In genomic region chr9:68562456-68562855, GRCh38 we compare ENCODE assay signal across 22 cellular contexts. TPM values are rescaled to one million over a fixed set of nuclear protein-coding genes. Genes with fewer than 3 reads are reported as not detected.
"Had no signal": no experiment of that assay in that cellular context is flagged by ENCODE, and none has a peak within 500 bp of the region (broad histone marks: within the 10 kb centered on the region; RNA-seq: fewer than 3 reads in every experiment).

No MANE protein-coding gene starts in this region.

- H3K27me3 ChIP-seq: brain microvascular endothelial cell had no signal

- H3K36me3 ChIP-seq: brain microvascular endothelial cell, cardiac muscle cell had no signal

- H3K4me3 Mint-ChIP-seq: activated B cell treated with CpG ODN at 0.5 μM for 24 hours; activated CD4-positive, alpha-beta memory T cell treated with anti-CD3 and anti-CD28 coated beads for 36 hours; activated CD4-positive, alpha-beta T cell treated with anti-CD3 and anti-CD28 coated beads, Interleukin-2, amount 10 ng/mL, durations not matched to agents 7 days and 5 days; activated naive CD4-positive, alpha-beta T cell treated with anti-CD3 and anti-CD28 coated beads for 36 hours; activated naive CD8-positive, alpha-beta T cell; activated T-cell treated with anti-CD3 and anti-CD28 coated beads, Interleukin-2, amount 50 U/mL, for 4 hours; T-helper 1 cell treated with Interleukin-12 subunit alpha and Interleukin-12 subunit beta and Interleukin-4 antibody, amounts not matched to agents 30 μg/mL and 1 μg/mL, for 36 hours had no signal

- H3K27ac ChIP-seq: brain microvascular endothelial cell, cardiac muscle cell had no signal

- H3K27ac Mint-ChIP-seq: activated B cell treated with CpG ODN at 0.5 μM for 24 hours; activated CD4-positive, alpha-beta memory T cell treated with anti-CD3 and anti-CD28 coated beads for 36 hours; activated CD4-positive, alpha-beta T cell treated with anti-CD3 and anti-CD28 coated beads, Interleukin-2, amount 10 ng/mL, durations not matched to agents 7 days and 5 days; activated naive CD4-positive, alpha-beta T cell treated with anti-CD3 and anti-CD28 coated beads for 36 hours; activated naive CD8-positive, alpha-beta T cell; T-helper 1 cell treated with Interleukin-12 subunit alpha and Interleukin-12 subunit beta and Interleukin-4 antibody, amounts not matched to agents 30 μg/mL and 1 μg/mL, for 36 hours had no signal

- ATAC-seq: activated T-cell treated with anti-CD3 and anti-CD28 coated beads, Interleukin-2, amount 50 U/mL, for 4 hours; PC-3 had no signal

- DNase-seq: activated B cell treated with CpG ODN at 0.5 μM for 24 hours; activated CD4-positive, alpha-beta memory T cell treated with anti-CD3 and anti-CD28 coated beads for 36 hours; activated CD4-positive, alpha-beta T cell treated with anti-CD3 and anti-CD28 coated beads, Interleukin-2, amount 10 ng/mL, durations not matched to agents 7 days and 5 days; activated CD8-positive, alpha-beta memory T cell treated with anti-CD3 and anti-CD28 coated beads for 24 hours; activated effector memory CD4-positive, alpha-beta T cell treated with anti-CD3 and anti-CD28 coated beads, Interleukin-2, amount 50 U/mL, for 16 hours; activated naive CD4-positive, alpha-beta T cell treated with anti-CD3 and anti-CD28 coated beads for 36 hours; activated T-cell treated with anti-CD3 and anti-CD28 coated beads, Interleukin-2, amount 50 U/mL, for 4 hours; brain microvascular endothelial cell; Karpas-422; MM.1S; NCI-H1105; NCI-H1436 treated with DMSO at 0.1 percent for 48 hours; NCI-H187; NCI-H2081; NCI-H510A treated with DMSO at 0.1 percent for 48 hours; NK-92 treated with Interleukin-12 subunit alpha and Interleukin-12 subunit beta, amount 100 ng/mL, for 24 hours; PC-3; SHP77 treated with DMSO at 0.1 percent for 48 hours had no signal

- H3K9me3 Mint-ChIP-seq: activated B cell treated with CpG ODN at 0.5 μM for 24 hours; activated CD4-positive, alpha-beta memory T cell treated with anti-CD3 and anti-CD28 coated beads for 36 hours; activated CD4-positive, alpha-beta T cell treated with anti-CD3 and anti-CD28 coated beads, Interleukin-2, amount 10 ng/mL, durations not matched to agents 7 days and 5 days; activated naive CD4-positive, alpha-beta T cell treated with anti-CD3 and anti-CD28 coated beads for 36 hours; activated T-cell treated with anti-CD3 and anti-CD28 coated beads, Interleukin-2, amount 50 U/mL, for 4 hours; T-helper 1 cell treated with Interleukin-12 subunit alpha and Interleukin-12 subunit beta and Interleukin-4 antibody, amounts not matched to agents 30 μg/mL and 1 μg/mL, for 36 hours had no signal

- H3K4me3 ChIP-seq: cardiac muscle cell had no signal

- H3K36me3 Mint-ChIP-seq: activated CD4-positive, alpha-beta memory T cell treated with anti-CD3 and anti-CD28 coated beads for 36 hours; activated naive CD8-positive, alpha-beta T cell had no signal

RNA-seq across cellular contexts. Expression of gene TMEM252, which starts 21.8 kb away (rescaled TPM):
- total RNA-seq: activated B cell treated with CpG ODN at 0.5 μM for 24 hours; activated CD4-positive, alpha-beta memory T cell treated with anti-CD3 and anti-CD28 coated beads for 36 hours; activated CD4-positive, alpha-beta T cell treated with anti-CD3 and anti-CD28 coated beads, Interleukin-2, amount 10 ng/mL, durations not matched to agents 7 days and 5 days; activated naive CD4-positive, alpha-beta T cell treated with anti-CD3 and anti-CD28 coated beads for 36 hours; activated T-cell treated with anti-CD3 and anti-CD28 coated beads, Interleukin-2, amount 50 U/mL, for 4 hours; cardiac muscle cell; PC-3; SK-MEL-5 had no signal
